In genomic region chr1:156124557-156125483, GRCh38 we compare ENCODE assay signal across 8 cellular contexts. TPM values are rescaled to one million over a fixed set of nuclear protein-coding genes. Genes with fewer than 3 reads are reported as not detected.
A peak's percentile ranks its signal among the peaks of the same experiment; 100 is the strongest.
DNase-seq lines count a peak whose midpoint lies in the region; ATAC-seq, FAIRE-seq and TF ChIP-seq lines count a peak whose summit lies in the region.

No MANE protein-coding gene starts in this region.

- peak overlapping the region; percentile 83 for H3K27ac Mint-ChIP-seq in activated T-cell treated with anti-CD3 and anti-CD28 coated beads, Interleukin-2, amount 50 U/mL, for 72 hours

- ATAC-seq in A549 (peak in 1 of 2 experiments; percentile 0; a peak in 2 of 6 replicates), right cardiac atrium (peak; percentile 4 to 9), HG03521 (IDR thresholded peaks at IDR 0.05; ENCODE audit: unreplicated experiment) (no peak)
- ATAC-seq in activated T-cell treated with anti-CD3 and anti-CD28 coated beads, Interleukin-2, amount 50 U/mL, for 72 hours (replicated peaks in 1 of 2): peak; percentile 4 to 19

- CTCF ChIA-PET in A549 (lab: Yijun Ruan, JAX): interaction anchor here (1.2 to 54.8 kb wide), 7 partner anchors 5 to 105 kb away, joined by 4 to 2239 read pairs (median 313); partner anchors contain the start of genes BGLAP, LMNA and MEX3A

- H3K4me1 ChIP-seq in A549 (peaks cover 96% of the 10 kb centered on the region), right cardiac atrium (ENCODE audit: control insufficient read depth, insufficient read depth, low read length) (peaks cover 63% of the 10 kb centered on the region), stomach (peaks cover 98 to 100% (median 100%) of the 10 kb centered on the region in 4 donors)

- H3K4me3 ChIP-seq in A549 (no peak overlapping the region; the same call in 2 of the 3 replicates), right cardiac atrium (ENCODE audit: low read length) (no peak overlapping the region), stomach (peak overlapping the region; percentile 15 to 89 (median 56))

- WGBS in A549 (ENCODE audit: missing lambda C conversion rate): 47% methylated on average over 17 of the region's 17 CpGs
- WGBS in right cardiac atrium: 50% methylated on average over 17 of the region's 17 CpGs
- WGBS in stomach, 5 donors: 45 to 52% (median 48%) methylated on average over 17 of the region's 17 CpGs

- no peak for TF ChIP-seq RAD21 in A549 (conservative IDR thresholded peaks at IDR 0.05 in 1 of 2, IDR thresholded peaks at IDR 0.05 in 1 of 2)

- TF ChIP-seq CTCF in A549 (IDR thresholded peaks at IDR 0.05): no peak
- no peak for TF ChIP-seq CTCF in stomach (IDR thresholded peaks at IDR 0.05)

- intact Hi-C loops in right cardiac atrium (cut with DNase I) (no loop called here), stomach (cut with DNase I; ENCODE audit: low total_unique reads) (no loop called here)

- H3K4me2 ChIP-seq in A549: peak overlapping the region; percentile 91

- POLR2A ChIA-PET in A549 (lab: Yijun Ruan, JAX): interaction anchor here (6.1 kb wide), 1 partner anchor 10 kb away, joined by 108 read pairs; the partner anchor contains the start of gene LMNA

- peak overlapping the region; percentile 71 to 78 for H3K4me3 Mint-ChIP-seq in activated T-cell treated with anti-CD3 and anti-CD28 coated beads, Interleukin-2, amount 50 U/mL, for 72 hours

- H3K27ac ChIP-seq in A549 (peak overlapping the region; percentile 95 to 98), right cardiac atrium (ENCODE audit: low read length) (peak overlapping the region; percentile 92), stomach (peak overlapping the region; percentile 86 to 99 (median 93))

- peaks cover 13% of the 10 kb centered on the region for H3K27me3 Mint-ChIP-seq in activated T-cell treated with anti-CD3 and anti-CD28 coated beads, Interleukin-2, amount 50 U/mL, for 72 hours (ENCODE audit: low read depth)

- H3K27me3 ChIP-seq in right cardiac atrium (ENCODE audit: control insufficient read depth, insufficient read depth) (no peaks in the 10 kb centered on the region), stomach (no peaks in the 10 kb centered on the region)

- peaks cover 0 to 12% (median 0%) of the 10 kb centered on the region in 4 donors for H3K36me3 ChIP-seq in stomach

- peaks cover 1 to 6% of the 10 kb centered on the region in 2 donors for H3K36me3 Mint-ChIP-seq in activated T-cell treated with anti-CD3 and anti-CD28 coated beads, Interleukin-2, amount 50 U/mL, for 72 hours (ENCODE audit: insufficient read depth in 2 of 2)

- FAIRE-seq in A549 (lab: Jason Lieb, UNC): no peak

- H3K9me3 Mint-ChIP-seq in activated T-cell treated with anti-CD3 and anti-CD28 coated beads, Interleukin-2, amount 50 U/mL, for 72 hours: no peaks in the 10 kb centered on the region

- DNase-seq in A549 (ENCODE audit: low read depth in 1 of 2, low spot score in 1 of 2) (peak in 1 of 2 experiments; percentile 85), HT-29 (ENCODE audit: low spot score) (peak; percentile 85), right cardiac atrium (peak; percentile 65 to 76 (median 72)), stomach (no peak), SKM-1 (lab: John Stamatoyannopoulos, UW; ENCODE audit: unreplicated experiment) (no peak), occipital lobe (lab: John Stamatoyannopoulos, UW) (no peak)
- DNase-seq in activated T-cell treated with anti-CD3 and anti-CD28 coated beads, Interleukin-2, amount 50 U/mL, for 72 hours: peak; percentile 43 to 56

- H3K4me1 Mint-ChIP-seq in activated T-cell treated with anti-CD3 and anti-CD28 coated beads, Interleukin-2, amount 50 U/mL, for 72 hours (ENCODE audit: low read depth): peaks cover 90% of the 10 kb centered on the region

- TF ChIP-seq EP300 in A549 (IDR thresholded peaks at IDR 0.05): no peak
- no peak for TF ChIP-seq EP300 in stomach (IDR thresholded peaks at IDR 0.05)

- no peaks in the 10 kb centered on the region for H3K9me3 ChIP-seq in A549
- H3K9me3 ChIP-seq in right cardiac atrium (ENCODE audit: control insufficient read depth, low read length): no peaks in the 10 kb centered on the region
- H3K9me3 ChIP-seq in stomach: no peaks in the 10 kb centered on the region

- TF ChIP-seq POLR2A in A549 (IDR thresholded peaks at IDR 0.05; ENCODE audit: low read length) (no peak), stomach (IDR thresholded peaks at IDR 0.05) (no peak)

TF ChIP-seq in A549, 52 proteins besides CTCF, POLR2A, EP300 and RAD21:
- TF ChIP-seq BHLHE40 (IDR thresholded peaks at IDR 0.05; ENCODE audit: low read depth, low read length) (no peak), MAX (IDR thresholded peaks at IDR 0.05) (peak; percentile 65), RNF2 (IDR thresholded peaks at IDR 0.05; ENCODE audit: borderline replicate concordance, low read depth) (no peak), FOSL2 (IDR thresholded peaks at IDR 0.05) (no peak), FOSL2 (CRISPR knock-in tag; IDR thresholded peaks at IDR 0.05) (peak; percentile 8; the same call in 1 of the 2 replicates), JUN (IDR thresholded peaks at IDR 0.05) (peak in 1 of 2 experiments; percentile 21; a peak in 1 of 5 replicates), EHF (CRISPR knock-in tag; IDR thresholded peaks at IDR 0.05) (0 out of 2 replicates have a peak, but pooled peaks have one; percentile 46), POLR2AphosphoS2 (conservative IDR thresholded peaks at IDR 0.05; ENCODE audit: low read length) (0 out of 2 replicates have a peak, but pooled peaks have one; percentile 74)
- TF ChIP-seq, protein P1, sequence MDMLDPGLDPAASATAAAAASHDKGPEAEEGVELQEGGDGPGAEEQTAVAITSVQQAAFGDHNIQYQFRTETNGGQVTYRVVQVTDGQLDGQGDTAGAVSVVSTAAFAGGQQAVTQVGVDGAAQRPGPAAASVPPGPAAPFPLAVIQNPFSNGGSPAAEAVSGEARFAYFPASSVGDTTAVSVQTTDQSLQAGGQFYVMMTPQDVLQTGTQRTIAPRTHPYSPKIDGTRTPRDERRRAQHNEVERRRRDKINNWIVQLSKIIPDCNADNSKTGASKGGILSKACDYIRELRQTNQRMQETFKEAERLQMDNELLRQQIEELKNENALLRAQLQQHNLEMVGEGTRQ (IDR thresholded peaks at IDR 0.05): peak; percentile 81

RNA-seq across cellular contexts. Expression of gene LMNA, which starts 10.3 kb away (rescaled TPM):
- polyA plus RNA-seq in A549 (2011; rRNA removed) (155 and 214 TPM in 2 replicates), A549 (2017; fragmentation: RNase III; extraction: RNeasy Plus Mini Kit Qiagen cat#74134 plus additional on column Dnase treatment) (286 to 310 TPM (median 288 TPM) in 3 replicates), right cardiac atrium (247 TPM), stomach (100 to 1,000 TPM; 108 to 201 (median 132) TPM)
- 353 and 498 TPM in 2 replicates for polyA plus RNA-seq in A549 (2012; cell fraction: cytosol; rRNA removed)
- polyA plus RNA-seq in A549 (2012; cell fraction: nucleus; rRNA removed): 1,197 and 1,289 TPM in 2 replicates
- 151 and 242 TPM in 2 replicates for polyA minus RNA-seq in A549 (2011; rRNA and poly(A)+ RNA removed)
- 1,664 and 1,875 TPM in 2 replicates for total RNA-seq in HT-29 (2014; rRNA removed; shearing (Covaris generic))
- total RNA-seq in activated T-cell treated with anti-CD3 and anti-CD28 coated beads, Interleukin-2, amount 50 U/mL, for 72 hours: 100 to 1,000 TPM; 125 to 159 TPM
- total RNA-seq in right cardiac atrium (100 to 1,000 TPM; 238 to 451 (median 281) TPM), stomach (100 to 1,000 TPM in 4 of 5 donors, 10 to 100 TPM in 1; 53.1 to 630 (median 318) TPM), occipital lobe (18.1 TPM)

RNA-seq across cellular contexts. Expression of gene SEMA4A, which starts 28.6 kb away (rescaled TPM):
- polyA plus RNA-seq in A549 (2011; rRNA removed): 0.27 and 0.37 TPM in 2 replicates
- polyA plus RNA-seq in A549 (2012; cell fraction: cytosol; rRNA removed): 0.06 and 0.07 TPM in 2 replicates
- 0.49 and 0.66 TPM in 2 replicates for polyA plus RNA-seq in A549 (2012; cell fraction: nucleus; rRNA removed)
- 0.04 to 0.09 TPM (median 0.07 TPM) in 3 replicates for polyA plus RNA-seq in A549 (2017; fragmentation: RNase III; extraction: RNeasy Plus Mini Kit Qiagen cat#74134 plus additional on column Dnase treatment)
- 0.58 and 0.78 TPM in 2 replicates for polyA minus RNA-seq in A549 (2011; rRNA and poly(A)+ RNA removed)
- 5.1 and 11.6 TPM in 2 replicates for total RNA-seq in HT-29 (2014; rRNA removed; shearing (Covaris generic))
- total RNA-seq in activated T-cell treated with anti-CD3 and anti-CD28 coated beads, Interleukin-2, amount 50 U/mL, for 72 hours: 10 to 100 TPM; 63.7 to 80.3 TPM
- 1 to 10 TPM; 2.3 to 3.4 (median 2.7) TPM for total RNA-seq in right cardiac atrium
- 3.7 TPM for polyA plus RNA-seq in right cardiac atrium
- total RNA-seq in stomach: 10 to 100 TPM in 2 of 5 donors, 1 to 10 TPM in 3; 2.6 to 23.3 (median 8.5) TPM
- polyA plus RNA-seq in stomach: 10 to 100 TPM in 1 of 3 donors, 1 to 10 TPM in 2; 4.1 to 13.9 (median 4.7) TPM
- 13.6 TPM for total RNA-seq in occipital lobe

RNA-seq across cellular contexts. Expression of gene MEX3A, which starts 42.6 kb away (rescaled TPM):
- 1.8 and 2.4 TPM in 2 replicates for polyA plus RNA-seq in A549 (2011; rRNA removed)
- polyA plus RNA-seq in A549 (2012; cell fraction: cytosol; rRNA removed): 3.2 and 3.9 TPM in 2 replicates
- polyA plus RNA-seq in A549 (2012; cell fraction: nucleus; rRNA removed): 2.2 and 3.9 TPM in 2 replicates
- 3.3 to 4.9 TPM (median 4.4 TPM) in 3 replicates for polyA plus RNA-seq in A549 (2017; fragmentation: RNase III; extraction: RNeasy Plus Mini Kit Qiagen cat#74134 plus additional on column Dnase treatment)
- polyA minus RNA-seq in A549 (2011; rRNA and poly(A)+ RNA removed): 2.4 and 2.8 TPM in 2 replicates
- 9.3 and 13.3 TPM in 2 replicates for total RNA-seq in HT-29 (2014; rRNA removed; shearing (Covaris generic))
- total RNA-seq in activated T-cell treated with anti-CD3 and anti-CD28 coated beads, Interleukin-2, amount 50 U/mL, for 72 hours: under 1 TPM; 0.31 to 0.97 TPM
- under 1 TPM; 0.17 to 0.33 (median 0.19) TPM for total RNA-seq in right cardiac atrium
- 0.25 TPM for polyA plus RNA-seq in right cardiac atrium
- total RNA-seq in stomach: 10 to 100 TPM in 1 of 5 donors, 1 to 10 TPM in 2, not detected in 2; 1.5 to 11.0 (median 1.6) TPM
- 1 to 10 TPM in 1 of 3 donors, under 1 TPM in 1, not detected in 1; 0.25 to 1.1 TPM for polyA plus RNA-seq in stomach
- total RNA-seq in occipital lobe: 42.4 TPM

Comparison
In these comparisons a context has a peak if more than half of its experiments do, and no peak if none do; other contexts are left out.
1. DNase-seq: peak in HT-29 (single experiment), activated T-cell treated with anti-CD3 and anti-CD28 coated beads, Interleukin-2, amount 50 U/mL, for 72 hours (2 of 2) and right cardiac atrium (3 of 3); none in stomach (single experiment), SKM-1 (single experiment) and occipital lobe (single experiment).
2. H3K4me3 ChIP-seq: peak in stomach (4 of 4); none in A549 (single experiment) and right cardiac atrium (single experiment).
3. Peak in every context shown above with its lines, with median percentiles within 50 percentile points of each other: H3K27ac ChIP-seq.